In genomic region chr3:2810723-2811122, GRCh38 we compare ENCODE assay signal across 29 cellular contexts.
DNase-seq lines count a peak whose midpoint lies in the region; ATAC-seq and TF ChIP-seq lines count a peak whose summit lies in the region.
"Had no signal": no experiment of that assay in that cellular context is flagged by ENCODE, and none has a peak within 500 bp of the region (broad histone marks: within the 10 kb centered on the region; RNA-seq: fewer than 3 reads in every experiment).

No MANE protein-coding gene starts in this region.

- WGBS in liver = 77% methylated on average over 1 of the region's 1 CpG

- H2AFZ ChIP-seq in GM23338 = no peak overlapping the region
- H2AFZ ChIP-seq: parathyroid adenoma had no signal

- DNase-seq in GM23338 (ENCODE audit: low spot score) = peak; percentile 45
- DNase-seq in KBM-7 = peak; percentile 3
- DNase-seq in adipocyte (ENCODE audit: low read depth) = peak; percentile 4
- no peak for DNase-seq in DMS 273 (lab: John Stamatoyannopoulos, UW; ENCODE audit: unreplicated experiment)
- DNase-seq in activated naive CD8-positive, alpha-beta T cell treated with anti-CD3 and anti-CD28 coated beads for 36 hours = no peak
- DNase-seq in tibial artery = no peak
- no peak for DNase-seq in NCI-H1105 treated with DMSO at 0.1 percent for 48 hours (lab: John Stamatoyannopoulos, UW)
- DNase-seq: activated CD4-positive, alpha-beta memory T cell treated with anti-CD3 and anti-CD28 coated beads, Interleukin-2, amount 10 ng/mL, durations not matched to agents 7 days and 5 days; activated gamma-delta T cell treated with Interleukin-2 at 50 U/mL for 16 hours; COR-L47; EL; head of caudate nucleus; KG1; left lung; NCI-H1092; NCI-H2029 treated with DMSO at 0.1 percent for 48 hours; NCI-H345; Peyer's patch; right lobe of liver; stomach; transverse colon had no signal

- intact Hi-C loops in tibial artery (cut with DNase I; ENCODE audit: low total_unique reads) = no loop called here

- H3F3A ChIP-seq in GM23338 (replicated peaks; ENCODE audit: low read depth) = no peaks in the 10 kb centered on the region

- no peak overlapping the region for H3K4me2 ChIP-seq in GM23338

- H3K9me3 ChIP-seq in adipocyte (ENCODE audit: control insufficient read depth, low read length) (no peaks in the 10 kb centered on the region), liver (ENCODE audit: control insufficient read depth in 4 of 4, low read length in 3 of 4) (no peaks in the 10 kb centered on the region), tibial artery (no peaks in the 10 kb centered on the region)
- H3K9me3 ChIP-seq: Peyer's patch, right lobe of liver, stomach, transverse colon had no signal

- H3K79me2 ChIP-seq in GM23338 (replicated peaks; ENCODE audit: insufficient read depth) = no peaks in the 10 kb centered on the region
- H3K79me2 ChIP-seq: parathyroid adenoma had no signal

- H3K9me3 Mint-ChIP-seq in GM23338 = peaks cover 97% of the 10 kb centered on the region
- H3K9me3 Mint-ChIP-seq in activated naive CD8-positive, alpha-beta T cell treated with anti-CD3 and anti-CD28 coated beads for 36 hours = no peaks in the 10 kb centered on the region
- H3K9me3 Mint-ChIP-seq: activated CD4-positive, alpha-beta memory T cell treated with anti-CD3 and anti-CD28 coated beads, Interleukin-2, amount 10 ng/mL, durations not matched to agents 7 days and 5 days; T-helper 2 cell treated with Interferon-gamma antibody and Interleukin-4, amounts not matched to agents 5 μg/mL and 100 μg/mL, for 36 hours had no signal

- no peaks in the 10 kb centered on the region for H3K9me2 ChIP-seq in GM23338 (ENCODE audit: insufficient read depth)

- no peak for ATAC-seq in GM23338
- ATAC-seq: activated CD4-positive, CD25-positive, alpha-beta regulatory T cell treated with anti-CD3 and anti-CD28 coated beads, Interleukin-2, amount 50 U/mL, for 24 hours; left lung; natural killer cell treated with Interleukin-12 subunit alpha and Interleukin-12 subunit beta and Interleukin-15 and Interleukin-18, amount 100 ng/mL, for 72 hours had no signal

- H3K4me3 ChIP-seq in GM23338 (no peak overlapping the region), adipocyte (ENCODE audit: low read length) (no peak overlapping the region), liver (ENCODE audit: low read depth in 1 of 3, low read length in 3 of 3) (no peak overlapping the region), tibial artery (no peak overlapping the region)
- H3K4me3 ChIP-seq: cardiac muscle cell, left lung, Peyer's patch, right lobe of liver, stomach, transverse colon had no signal

- H3K4me3 Mint-ChIP-seq in GM23338 = no peak overlapping the region
- no peak overlapping the region for H3K4me3 Mint-ChIP-seq in activated naive CD8-positive, alpha-beta T cell treated with anti-CD3 and anti-CD28 coated beads for 36 hours
- H3K4me3 Mint-ChIP-seq: activated CD4-positive, alpha-beta memory T cell treated with anti-CD3 and anti-CD28 coated beads, Interleukin-2, amount 10 ng/mL, durations not matched to agents 7 days and 5 days; B cell; dendritic cell treated with granulocyte-macrophage colony-stimulating factor and Interleukin-4, amounts not matched to agents 40 ng/mL and 50 ng/mL, for 4 days; natural killer cell treated with Interleukin-12 subunit alpha and Interleukin-12 subunit beta and Interleukin-15 and Interleukin-18, amount 100 ng/mL, for 72 hours; T-helper 2 cell treated with Interferon-gamma antibody and Interleukin-4, amounts not matched to agents 5 μg/mL and 100 μg/mL, for 36 hours had no signal

- no peak for TF ChIP-seq CTCF in GM23338 (conservative IDR thresholded peaks at IDR 0.05; ENCODE audit: low read depth in 2 of 2)
- no peak for TF ChIP-seq CTCF in liver (IDR thresholded peaks at IDR 0.05; ENCODE audit: low read depth, low read length, missing input control)
- no peak for TF ChIP-seq CTCF in tibial artery (IDR thresholded peaks at IDR 0.05)

- H3K36me3 ChIP-seq in GM23338 (ENCODE audit: insufficient read depth) (no peaks in the 10 kb centered on the region), adipocyte (ENCODE audit: control insufficient read depth, insufficient read depth, low read length, severe bottlenecking) (no peaks in the 10 kb centered on the region), liver (ENCODE audit: control insufficient read depth in 4 of 4, insufficient read depth in 3 of 4, low read depth in 1 of 4, low read length in 3 of 4) (no peaks in the 10 kb centered on the region), tibial artery (no peaks in the 10 kb centered on the region)
- H3K36me3 ChIP-seq: cardiac muscle cell, left lung, Peyer's patch, right lobe of liver, stomach, transverse colon had no signal

- H3K27ac Mint-ChIP-seq in GM23338 = no peak overlapping the region
- no peak overlapping the region for H3K27ac Mint-ChIP-seq in activated naive CD8-positive, alpha-beta T cell treated with anti-CD3 and anti-CD28 coated beads for 36 hours
- H3K27ac Mint-ChIP-seq: activated CD4-positive, alpha-beta memory T cell treated with anti-CD3 and anti-CD28 coated beads, Interleukin-2, amount 10 ng/mL, durations not matched to agents 7 days and 5 days; B cell; dendritic cell treated with granulocyte-macrophage colony-stimulating factor and Interleukin-4, amounts not matched to agents 40 ng/mL and 50 ng/mL, for 4 days; natural killer cell treated with Interleukin-12 subunit alpha and Interleukin-12 subunit beta and Interleukin-15 and Interleukin-18, amount 100 ng/mL, for 72 hours; T-helper 2 cell treated with Interferon-gamma antibody and Interleukin-4, amounts not matched to agents 5 μg/mL and 100 μg/mL, for 36 hours had no signal

- no peaks in the 10 kb centered on the region for H3K27me3 ChIP-seq in GM23338 (ENCODE audit: insufficient read depth)
- H3K27me3 ChIP-seq in adipocyte (replicated peaks; ENCODE audit: control insufficient read depth, insufficient read depth, low read length) = no peaks in the 10 kb centered on the region
- no peaks in the 10 kb centered on the region for H3K27me3 ChIP-seq in liver (ENCODE audit: control insufficient read depth in 4 of 4, insufficient read depth in 4 of 4, low read length in 3 of 4)
- no peaks in the 10 kb centered on the region for H3K27me3 ChIP-seq in tibial artery
- H3K27me3 ChIP-seq: cardiac muscle cell, left lung, Peyer's patch, right lobe of liver, stomach, transverse colon had no signal

- H3K27ac ChIP-seq in GM23338 (ENCODE audit: low read depth) (no peak overlapping the region), liver (ENCODE audit: low read depth in 1 of 2, low read length in 2 of 2) (no peak overlapping the region), tibial artery (no peak overlapping the region)
- H3K27ac ChIP-seq: cardiac muscle cell, left lung, parathyroid adenoma, Peyer's patch, right lobe of liver, stomach, transverse colon had no signal

- in situ Hi-C loops in KBM-7 (cut with MboI; ENCODE audit: low pct_unique_long_range_greater_than_20kb, low sequenced_read_pairs) = no loop called here

- H3K4me1 Mint-ChIP-seq in GM23338 = no peaks in the 10 kb centered on the region
- no peaks in the 10 kb centered on the region for H3K4me1 Mint-ChIP-seq in activated naive CD8-positive, alpha-beta T cell treated with anti-CD3 and anti-CD28 coated beads for 36 hours
- H3K4me1 Mint-ChIP-seq: activated CD4-positive, alpha-beta memory T cell treated with anti-CD3 and anti-CD28 coated beads, Interleukin-2, amount 10 ng/mL, durations not matched to agents 7 days and 5 days; B cell had no signal

- no peak for TF ChIP-seq RAD21 in liver (IDR thresholded peaks at IDR 0.05)

- H3K4me1 ChIP-seq in GM23338 (ENCODE audit: insufficient read depth) = no peaks in the 10 kb centered on the region
- no peaks in the 10 kb centered on the region for H3K4me1 ChIP-seq in adipocyte (ENCODE audit: control insufficient read depth, insufficient read depth, low read length)
- no peaks in the 10 kb centered on the region for H3K4me1 ChIP-seq in liver (ENCODE audit: control insufficient read depth in 4 of 4, insufficient read depth in 4 of 4, low read length in 3 of 4)
- peaks cover 0 to 10% (median 3%) of the 10 kb centered on the region in 4 donors for H3K4me1 ChIP-seq in tibial artery
- H3K4me1 ChIP-seq: left lung, Peyer's patch, right lobe of liver, stomach, transverse colon had no signal

- H4K20me1 ChIP-seq in GM23338 (replicated peaks; ENCODE audit: insufficient read depth) = no peaks in the 10 kb centered on the region

- H3K27me3 Mint-ChIP-seq in GM23338 (ENCODE audit: insufficient read depth, low read depth, poor library complexity) = peaks cover under 1% of the 10 kb centered on the region
- H3K27me3 Mint-ChIP-seq in activated naive CD8-positive, alpha-beta T cell treated with anti-CD3 and anti-CD28 coated beads for 36 hours = peaks cover 4% of the 10 kb centered on the region
- H3K27me3 Mint-ChIP-seq: B cell; dendritic cell treated with granulocyte-macrophage colony-stimulating factor and Interleukin-4, amounts not matched to agents 40 ng/mL and 50 ng/mL, for 4 days had no signal

- H3K36me3 Mint-ChIP-seq in GM23338 (ENCODE audit: low read depth) = peaks cover 34% of the 10 kb centered on the region
- H3K36me3 Mint-ChIP-seq in activated naive CD8-positive, alpha-beta T cell treated with anti-CD3 and anti-CD28 coated beads for 36 hours = no peaks in the 10 kb centered on the region
- H3K36me3 Mint-ChIP-seq: natural killer cell treated with Interleukin-12 subunit alpha and Interleukin-12 subunit beta and Interleukin-15 and Interleukin-18, amount 100 ng/mL, for 72 hours had no signal

- H3K9ac ChIP-seq in adipocyte (ENCODE audit: low read length) = no peak overlapping the region
- H3K9ac ChIP-seq in liver (ENCODE audit: low read depth in 1 of 2, low read length in 2 of 2) = no peak overlapping the region
- H3K9ac ChIP-seq: parathyroid adenoma had no signal

TF ChIP-seq in GM23338, 12 proteins besides CTCF, POLR2A, EP300 and RAD21 (continues in another document):
- TF ChIP-seq STAT1 (IDR thresholded peaks at IDR 0.05; ENCODE audit: unreplicated experiment) (no peak), NANOG (IDR thresholded peaks at IDR 0.05; ENCODE audit: borderline replicate concordance) (no peak), POLR2AphosphoS5 (IDR thresholded peaks at IDR 0.05; ENCODE audit: low read depth) (no peak), ZNF114 (CRISPR knock-in tag; IDR thresholded peaks at IDR 0.05) (no peak)

Comparison
In these comparisons a context has a peak if more than half of its experiments do, and no peak if none do; other contexts are left out.
1. DNase-seq: peak in GM23338 (single experiment), KBM-7 (single experiment) and adipocyte (single experiment); none in DMS 273 (single experiment), activated naive CD8-positive, alpha-beta T cell treated with anti-CD3 and anti-CD28 coated beads for 36 hours (single experiment), tibial artery (0 of 2) and NCI-H1105 treated with DMSO at 0.1 percent for 48 hours (single experiment).